ENCODE assay signal across 2 cellular contexts in the genomic region with DNA sequence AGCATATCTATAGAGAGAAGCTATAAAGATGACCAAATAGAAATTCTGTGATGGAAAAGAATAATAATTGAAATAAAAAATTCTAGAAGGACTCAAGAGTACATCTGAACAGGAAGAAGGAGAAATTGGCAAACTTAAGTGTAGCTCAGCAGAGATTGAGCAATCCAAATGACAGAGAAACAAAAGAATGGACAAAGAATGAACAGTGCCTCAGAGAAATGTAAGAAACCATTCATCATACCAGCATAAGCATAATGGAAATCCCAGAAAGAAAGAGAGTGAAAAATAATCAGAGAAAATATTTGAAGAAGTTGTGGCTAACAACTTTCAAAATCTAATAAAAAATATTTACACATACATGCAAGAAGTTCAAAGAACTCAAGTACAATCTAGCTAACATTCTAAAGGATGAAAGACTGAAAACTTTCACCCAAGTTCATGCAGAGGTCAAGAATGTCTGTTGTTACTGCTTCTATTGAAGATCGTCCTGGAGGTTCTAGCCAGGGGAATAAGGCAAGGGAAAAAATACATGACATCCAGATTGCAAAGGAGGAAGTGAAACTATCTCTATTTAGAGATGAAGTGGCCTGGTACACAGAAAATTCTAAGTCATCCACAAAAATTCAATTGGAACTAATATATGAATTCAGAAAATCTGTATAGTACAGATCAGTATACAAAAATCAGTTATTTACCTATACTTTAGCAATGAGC.
TF ChIP-seq lines count a peak whose summit lies in the region.

No MANE protein-coding gene starts in this region.

TF ChIP-seq in GM23338, 12 proteins besides CTCF, POLR2A, EP300 and RAD21 (continued from another document):
- TF ChIP-seq NANOG (IDR thresholded peaks at IDR 0.05; ENCODE audit: borderline replicate concordance) (no peak), ZNF331 (CRISPR knock-in tag; IDR thresholded peaks at IDR 0.05; ENCODE audit: low read depth) (no peak), JUNB (IDR thresholded peaks at IDR 0.05; ENCODE audit: unreplicated experiment) (no peak), CREB1 (CRISPR knock-in tag; IDR thresholded peaks at IDR 0.05; ENCODE audit: low read depth) (no peak), STAT1 (IDR thresholded peaks at IDR 0.05; ENCODE audit: unreplicated experiment) (no peak), EZH2 (IDR thresholded peaks at IDR 0.05; ENCODE audit: low read depth, unreplicated experiment) (no peak), ZNF114 (CRISPR knock-in tag; IDR thresholded peaks at IDR 0.05) (no peak), POLR2AphosphoS5 (IDR thresholded peaks at IDR 0.05; ENCODE audit: low read depth) (no peak)
- TF ChIP-seq, protein P1, sequence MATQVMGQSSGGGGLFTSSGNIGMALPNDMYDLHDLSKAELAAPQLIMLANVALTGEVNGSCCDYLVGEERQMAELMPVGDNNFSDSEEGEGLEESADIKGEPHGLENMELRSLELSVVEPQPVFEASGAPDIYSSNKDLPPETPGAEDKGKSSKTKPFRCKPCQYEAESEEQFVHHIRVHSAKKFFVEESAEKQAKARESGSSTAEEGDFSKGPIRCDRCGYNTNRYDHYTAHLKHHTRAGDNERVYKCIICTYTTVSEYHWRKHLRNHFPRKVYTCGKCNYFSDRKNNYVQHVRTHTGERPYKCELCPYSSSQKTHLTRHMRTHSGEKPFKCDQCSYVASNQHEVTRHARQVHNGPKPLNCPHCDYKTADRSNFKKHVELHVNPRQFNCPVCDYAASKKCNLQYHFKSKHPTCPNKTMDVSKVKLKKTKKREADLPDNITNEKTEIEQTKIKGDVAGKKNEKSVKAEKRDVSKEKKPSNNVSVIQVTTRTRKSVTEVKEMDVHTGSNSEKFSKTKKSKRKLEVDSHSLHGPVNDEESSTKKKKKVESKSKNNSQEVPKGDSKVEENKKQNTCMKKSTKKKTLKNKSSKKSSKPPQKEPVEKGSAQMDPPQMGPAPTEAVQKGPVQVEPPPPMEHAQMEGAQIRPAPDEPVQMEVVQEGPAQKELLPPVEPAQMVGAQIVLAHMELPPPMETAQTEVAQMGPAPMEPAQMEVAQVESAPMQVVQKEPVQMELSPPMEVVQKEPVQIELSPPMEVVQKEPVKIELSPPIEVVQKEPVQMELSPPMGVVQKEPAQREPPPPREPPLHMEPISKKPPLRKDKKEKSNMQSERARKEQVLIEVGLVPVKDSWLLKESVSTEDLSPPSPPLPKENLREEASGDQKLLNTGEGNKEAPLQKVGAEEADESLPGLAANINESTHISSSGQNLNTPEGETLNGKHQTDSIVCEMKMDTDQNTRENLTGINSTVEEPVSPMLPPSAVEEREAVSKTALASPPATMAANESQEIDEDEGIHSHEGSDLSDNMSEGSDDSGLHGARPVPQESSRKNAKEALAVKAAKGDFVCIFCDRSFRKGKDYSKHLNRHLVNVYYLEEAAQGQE (IDR thresholded peaks at IDR 0.05; ENCODE audit: unreplicated experiment) = no peak
- TF ChIP-seq, protein P2, sequence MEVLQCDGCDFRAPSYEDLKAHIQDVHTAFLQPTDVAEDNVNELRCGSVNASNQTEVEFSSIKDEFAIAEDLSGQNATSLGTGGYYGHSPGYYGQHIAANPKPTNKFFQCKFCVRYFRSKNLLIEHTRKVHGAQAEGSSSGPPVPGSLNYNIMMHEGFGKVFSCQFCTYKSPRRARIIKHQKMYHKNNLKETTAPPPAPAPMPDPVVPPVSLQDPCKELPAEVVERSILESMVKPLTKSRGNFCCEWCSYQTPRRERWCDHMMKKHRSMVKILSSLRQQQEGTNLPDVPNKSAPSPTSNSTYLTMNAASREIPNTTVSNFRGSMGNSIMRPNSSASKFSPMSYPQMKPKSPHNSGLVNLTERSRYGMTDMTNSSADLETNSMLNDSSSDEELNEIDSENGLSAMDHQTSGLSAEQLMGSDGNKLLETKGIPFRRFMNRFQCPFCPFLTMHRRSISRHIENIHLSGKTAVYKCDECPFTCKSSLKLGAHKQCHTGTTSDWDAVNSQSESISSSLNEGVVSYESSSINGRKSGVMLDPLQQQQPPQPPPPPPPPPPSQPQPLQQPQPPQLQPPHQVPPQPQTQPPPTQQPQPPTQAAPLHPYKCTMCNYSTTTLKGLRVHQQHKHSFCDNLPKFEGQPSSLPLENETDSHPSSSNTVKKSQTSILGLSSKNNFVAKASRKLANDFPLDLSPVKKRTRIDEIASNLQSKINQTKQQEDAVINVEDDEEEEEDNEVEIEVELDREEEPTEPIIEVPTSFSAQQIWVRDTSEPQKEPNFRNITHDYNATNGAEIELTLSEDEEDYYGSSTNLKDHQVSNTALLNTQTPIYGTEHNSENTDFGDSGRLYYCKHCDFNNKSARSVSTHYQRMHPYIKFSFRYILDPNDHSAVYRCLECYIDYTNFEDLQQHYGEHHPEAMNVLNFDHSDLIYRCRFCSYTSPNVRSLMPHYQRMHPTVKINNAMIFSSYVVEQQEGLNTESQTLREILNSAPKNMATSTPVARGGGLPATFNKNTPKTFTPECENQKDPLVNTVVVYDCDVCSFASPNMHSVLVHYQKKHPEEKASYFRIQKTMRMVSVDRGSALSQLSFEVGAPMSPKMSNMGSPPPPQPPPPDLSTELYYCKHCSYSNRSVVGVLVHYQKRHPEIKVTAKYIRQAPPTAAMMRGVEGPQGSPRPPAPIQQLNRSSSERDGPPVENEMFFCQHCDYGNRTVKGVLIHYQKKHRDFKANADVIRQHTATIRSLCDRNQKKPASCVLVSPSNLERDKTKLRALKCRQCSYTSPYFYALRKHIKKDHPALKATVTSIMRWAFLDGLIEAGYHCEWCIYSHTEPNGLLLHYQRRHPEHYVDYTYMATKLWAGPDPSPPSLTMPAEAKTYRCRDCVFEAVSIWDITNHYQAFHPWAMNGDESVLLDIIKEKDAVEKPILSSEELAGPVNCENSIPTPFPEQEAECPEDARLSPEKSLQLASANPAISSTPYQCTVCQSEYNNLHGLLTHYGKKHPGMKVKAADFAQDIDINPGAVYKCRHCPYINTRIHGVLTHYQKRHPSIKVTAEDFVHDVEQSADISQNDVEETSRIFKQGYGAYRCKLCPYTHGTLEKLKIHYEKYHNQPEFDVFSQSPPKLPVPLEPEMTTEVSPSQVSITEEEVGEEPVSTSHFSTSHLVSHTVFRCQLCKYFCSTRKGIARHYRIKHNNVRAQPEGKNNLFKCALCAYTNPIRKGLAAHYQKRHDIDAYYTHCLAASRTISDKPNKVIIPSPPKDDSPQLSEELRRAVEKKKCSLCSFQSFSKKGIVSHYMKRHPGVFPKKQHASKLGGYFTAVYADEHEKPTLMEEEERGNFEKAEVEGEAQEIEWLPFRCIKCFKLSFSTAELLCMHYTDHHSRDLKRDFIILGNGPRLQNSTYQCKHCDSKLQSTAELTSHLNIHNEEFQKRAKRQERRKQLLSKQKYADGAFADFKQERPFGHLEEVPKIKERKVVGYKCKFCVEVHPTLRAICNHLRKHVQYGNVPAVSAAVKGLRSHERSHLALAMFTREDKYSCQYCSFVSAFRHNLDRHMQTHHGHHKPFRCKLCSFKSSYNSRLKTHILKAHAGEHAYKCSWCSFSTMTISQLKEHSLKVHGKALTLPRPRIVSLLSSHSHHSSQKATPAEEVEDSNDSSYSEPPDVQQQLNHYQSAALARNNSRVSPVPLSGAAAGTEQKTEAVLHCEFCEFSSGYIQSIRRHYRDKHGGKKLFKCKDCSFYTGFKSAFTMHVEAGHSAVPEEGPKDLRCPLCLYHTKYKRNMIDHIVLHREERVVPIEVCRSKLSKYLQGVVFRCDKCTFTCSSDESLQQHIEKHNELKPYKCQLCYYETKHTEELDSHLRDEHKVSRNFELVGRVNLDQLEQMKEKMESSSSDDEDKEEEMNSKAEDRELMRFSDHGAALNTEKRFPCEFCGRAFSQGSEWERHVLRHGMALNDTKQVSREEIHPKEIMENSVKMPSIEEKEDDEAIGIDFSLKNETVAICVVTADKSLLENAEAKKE (CRISPR knock-in tag; IDR thresholded peaks at IDR 0.05) = no peak

TF ChIP-seq in endothelial cell of umbilical vein, 7 proteins besides CTCF, POLR2A, EP300 and RAD21 (continued from another document):
- TF ChIP-seq POLR2AphosphoS5 (IDR thresholded peaks at IDR 0.05; ENCODE audit: insufficient read depth, low read depth, low read length) (no peak), FOS (IDR thresholded peaks at IDR 0.05; ENCODE audit: borderline replicate concordance, insufficient read depth, low read length) (no peak), MYC (IDR thresholded peaks at IDR 0.05; ENCODE audit: low read depth, low read length) (no peak)
